10 cellular contexts compared by ENCODE assay signal in genomic region chr9:77848428-77848827, GRCh38.
A peak's percentile ranks its signal among the peaks of the same experiment; 100 is the strongest.
DNase-seq lines count a peak whose midpoint lies in the region; ATAC-seq and FAIRE-seq lines count a peak whose summit lies in the region.
"Had no signal": no experiment of that assay in that cellular context is flagged by ENCODE, and none has a peak within 500 bp of the region (broad histone marks: within the 10 kb centered on the region; RNA-seq: fewer than 3 reads in every experiment).

No MANE protein-coding gene starts in this region.

- no peak overlapping the region for H3K27ac ChIP-seq in mesendoderm (ENCODE audit: low read depth, low read length)

- H2BK120ac ChIP-seq in mesendoderm (ENCODE audit: low read depth, low read length): no peak overlapping the region

- no peak overlapping the region for H4K5ac ChIP-seq in mesendoderm (ENCODE audit: low read length)

- WGBS in mesendoderm (ENCODE audit: extremely low coverage, insufficient coverage, low lambda C conversion rate): no CpG with 5 or more reads among the region's 2 CpGs

- H3K56ac ChIP-seq in mesendoderm (ENCODE audit: low read length): no peak overlapping the region

- H3K79me1 ChIP-seq in mesendoderm (ENCODE audit: low read length): peaks cover 20% of the 10 kb centered on the region

- H2BK5ac ChIP-seq in mesendoderm (ENCODE audit: low read length): no peak overlapping the region

- H3K9ac ChIP-seq in skeletal muscle satellite cell (ENCODE audit: low read depth, low read length) (no peak overlapping the region), mesendoderm (ENCODE audit: low read length) (no peak overlapping the region)

- ATAC-seq in GM19324 (IDR thresholded peaks at IDR 0.05; ENCODE audit: low FRiP score, unreplicated experiment): no peak

- no peak overlapping the region for H3K23ac ChIP-seq in mesendoderm (ENCODE audit: low read length)

- no peak overlapping the region for H3K4me3 ChIP-seq in skeletal muscle satellite cell (ENCODE audit: low read length)
- no peak overlapping the region for H3K4me3 ChIP-seq in mesendoderm (ENCODE audit: low read length)

- no peak for FAIRE-seq in frontal cortex (lab: Jason Lieb, UNC)

- no peak overlapping the region for H3K18ac ChIP-seq in mesendoderm (ENCODE audit: low read length)

- H3K4me2 ChIP-seq in skeletal muscle satellite cell (ENCODE audit: low read length) (peak overlapping the region; percentile 55), mesendoderm (ENCODE audit: low read length) (no peak overlapping the region)

- no peak overlapping the region for H3K4ac ChIP-seq in mesendoderm (ENCODE audit: low read depth, low read length)

- H4K8ac ChIP-seq in mesendoderm (ENCODE audit: low read depth, low read length): no peak overlapping the region

- no peak overlapping the region for H2BK15ac ChIP-seq in mesendoderm (replicated peaks; ENCODE audit: low read depth)

- H2AK5ac ChIP-seq in mesendoderm (ENCODE audit: low read length): no peak overlapping the region

- H3K9me3 ChIP-seq in skeletal muscle satellite cell (replicated peaks; ENCODE audit: low read length): no peaks in the 10 kb centered on the region

- H3K36me3 ChIP-seq in skeletal muscle satellite cell (ENCODE audit: insufficient read depth, low read length) (no peaks in the 10 kb centered on the region), mesendoderm (ENCODE audit: control insufficient read depth, insufficient read depth, low read length) (no peaks in the 10 kb centered on the region)

- no peaks in the 10 kb centered on the region for H3K27me3 ChIP-seq in skeletal muscle satellite cell (ENCODE audit: control insufficient read depth, insufficient read depth, low read length)
- H3K27me3 ChIP-seq in mesendoderm (ENCODE audit: insufficient read depth, low read length, poor library complexity): no peaks in the 10 kb centered on the region

- peaks cover 45% of the 10 kb centered on the region for H3K4me1 ChIP-seq in skeletal muscle satellite cell (ENCODE audit: control insufficient read depth, insufficient read depth, low read length)
- peaks cover 4% of the 10 kb centered on the region for H3K4me1 ChIP-seq in mesendoderm (ENCODE audit: control insufficient read depth, low read depth, low read length)

- H3K79me2 ChIP-seq in mesendoderm (ENCODE audit: control insufficient read depth, insufficient read depth, low read length): peaks cover 3% of the 10 kb centered on the region

- DNase-seq in COLO829 (ENCODE audit: low spot score) (peak; percentile 55), astrocyte of the hippocampus (ENCODE audit: low read depth, low spot score) (peak; percentile 65), hypothalamus (lab: John Stamatoyannopoulos, UW) (peak in 29 of 51 donors; percentile 8 to 81 (median 33)), retina (no peak), mesendoderm (no peak), frontal cortex (ENCODE audit: low spot score in 2 of 2) (no peak)
- DNase-seq: CD4-positive, alpha-beta memory T cell; NCI-H526 treated with DMSO at 0.1 percent for 48 hours had no signal

Comparison
In these comparisons a context has a peak if more than half of its experiments do, and no peak if none do; other contexts are left out.
1. DNase-seq: peak in COLO829 (single experiment), astrocyte of the hippocampus (single experiment) and hypothalamus (29 of 51); none in retina (single experiment), mesendoderm (single experiment) and frontal cortex (0 of 2).